In genomic region chr16:75764154-75764768, GRCh38 we compare ENCODE assay signal across 8 cellular contexts. TPM values are rescaled to one million over a fixed set of nuclear protein-coding genes. Genes with fewer than 3 reads are reported as not detected.
DNase-seq lines count a peak whose midpoint lies in the region; ATAC-seq lines count a peak whose summit lies in the region.

No MANE protein-coding gene starts in this region.

- DNase-seq in NCI-H1436 (lab: John Stamatoyannopoulos, UW) (peak; percentile 47), NCI-H1436 treated with DMSO at 0.1 percent for 48 hours (lab: John Stamatoyannopoulos, UW) (no peak), MV-4-11 (lab: John Stamatoyannopoulos, UW) (peak; percentile 64), SKM-1 treated with dmso at 0.1 percent for 144 hours (lab: John Stamatoyannopoulos, UW; ENCODE audit: unreplicated experiment) (peak; percentile 54), amniotic stem cell (lab: John Stamatoyannopoulos, UW) (peak; percentile 49), right cardiac atrium (peak in 2 of 3 donors; percentile 18 to 55), sciatic nerve (ENCODE audit: low spot score) (no peak)

- peak; percentile 96 for ATAC-seq in HG02610 (IDR thresholded peaks at IDR 0.05; ENCODE audit: unreplicated experiment)
- peak; percentile 91 to 92 for ATAC-seq in right cardiac atrium
- ATAC-seq in sciatic nerve, result peak; percentile 92

- H3K4me1 ChIP-seq in right cardiac atrium (ENCODE audit: control insufficient read depth, insufficient read depth, low read length), result no peaks in the 10 kb centered on the region

- intact Hi-C loops in right cardiac atrium (cut with DNase I) (loop anchor here (5.0 to 10.0 kb wide), 4 partner anchors 109 to 289 kb away; partner anchors contain the start of gene ADAT1 (in 1 of the 4)), sciatic nerve (cut with DNase I) (loop anchor here (10.0 kb wide), 1 partner anchor 569 kb away; no protein-coding TSS in a partner anchor)

- 21% methylated on average over 7 of the region's 7 CpGs for WGBS in right cardiac atrium

- H3K4me3 ChIP-seq in right cardiac atrium (ENCODE audit: low read length), result no peak overlapping the region

- H3K27ac ChIP-seq in right cardiac atrium (ENCODE audit: low read length), result no peak overlapping the region

- H3K9me3 ChIP-seq in right cardiac atrium (ENCODE audit: control insufficient read depth, low read length), result no peaks in the 10 kb centered on the region

- H3K27me3 ChIP-seq in right cardiac atrium (ENCODE audit: control insufficient read depth, insufficient read depth), result no peaks in the 10 kb centered on the region

RNA-seq across cellular contexts. Expression of gene CPHXL, which starts 38.0 kb away (rescaled TPM):
- not detected for total RNA-seq in right cardiac atrium
- not detected for polyA plus RNA-seq in right cardiac atrium
- not detected for total RNA-seq in sciatic nerve

Comparison
In these comparisons a context has a peak if more than half of its experiments do, and no peak if none do; other contexts are left out.
1. DNase-seq: peak in NCI-H1436 (single experiment), MV-4-11 (single experiment), SKM-1 treated with dmso at 0.1 percent for 144 hours (single experiment), amniotic stem cell (single experiment) and right cardiac atrium (2 of 3); none in NCI-H1436 treated with DMSO at 0.1 percent for 48 hours (single experiment) and sciatic nerve (single experiment).
2. Peak in every context shown above with its lines, with median percentiles within 50 percentile points of each other: ATAC-seq.